In the genomic region with DNA sequence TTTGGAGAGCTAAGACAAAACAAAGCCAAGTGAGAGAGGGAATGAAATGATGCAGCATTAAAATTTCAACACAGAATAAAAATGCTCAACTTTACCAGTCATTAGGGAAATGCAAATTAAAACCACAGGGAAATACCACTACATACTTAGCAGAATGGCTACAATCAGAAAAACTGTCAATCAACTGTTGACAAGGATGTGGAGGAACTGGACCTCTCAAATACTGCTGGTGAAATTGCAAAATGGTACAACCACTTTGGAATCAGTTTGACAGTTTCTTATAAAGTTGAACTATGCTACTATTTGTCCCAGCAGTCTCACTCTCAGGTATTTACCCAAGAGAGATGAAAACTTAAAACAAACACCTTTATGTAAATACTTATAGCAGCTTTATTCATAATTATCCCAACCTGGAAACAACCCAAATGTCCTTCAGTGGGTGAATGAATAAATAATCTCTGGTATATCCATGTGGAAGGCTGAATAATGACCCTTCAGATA, we compare ENCODE assay signal across 11 cellular contexts.
"Had no signal": no experiment of that assay in that cellular context is flagged by ENCODE, and none has a peak within 500 bp of the region (broad histone marks: within the 10 kb centered on the region; RNA-seq: fewer than 3 reads in every experiment).

No MANE protein-coding gene starts in this region.

- H3K4me3 ChIP-seq: esophagus muscularis mucosa, tibial nerve had no signal

- DNase-seq: activated CD8-positive, alpha-beta memory T cell treated with anti-CD3 and anti-CD28 coated beads, Interleukin-2, amount 10 ng/mL, durations not matched to agents 7 days and 5 days; activated effector memory CD4-positive, alpha-beta T cell treated with Interleukin-2 at 50 U/mL for 16 hours; activated T-cell treated with anti-CD3 and anti-CD28 coated beads, Interleukin-2, amount 50 U/mL, for 24 hours; amygdala; foreskin fibroblast; natural killer cell; right cardiac atrium had no signal

- ATAC-seq: activated CD4-positive, CD25-positive, alpha-beta regulatory T cell treated with anti-CD3 and anti-CD28 coated beads, Interleukin-2, amount 50 U/mL, for 24 hours; activated CD8-positive, alpha-beta memory T cell treated with anti-CD3 and anti-CD28 coated beads, Interleukin-2, amount 10 ng/mL, durations not matched to agents 7 days and 5 days; natural killer cell; right cardiac atrium; stimulated activated effector memory CD8-positive, alpha-beta T cell treated with anti-CD3 and anti-CD28 coated beads, Interleukin-12 subunit alpha, Interleukin-12 subunit beta, amount 100 ng/mL, for 72 hours had no signal

- H3K36me3 ChIP-seq: esophagus muscularis mucosa, tibial nerve had no signal

- H3K27ac ChIP-seq: esophagus muscularis mucosa, tibial nerve had no signal

- H3K27me3 ChIP-seq: esophagus muscularis mucosa, tibial nerve had no signal

- H3K4me1 ChIP-seq: esophagus muscularis mucosa, tibial nerve had no signal
